Comparison of ENCODE assay signal across 8 cellular contexts in genomic region chr13:24683833-24684599, GRCh38. TPM values are rescaled to one million over a fixed set of nuclear protein-coding genes. Genes with fewer than 3 reads are reported as not detected.
DNase-seq lines count a peak whose midpoint lies in the region; ATAC-seq, FAIRE-seq and TF ChIP-seq lines count a peak whose summit lies in the region.

No MANE protein-coding gene starts in this region.

- no peaks in the 10 kb centered on the region for H3K36me3 ChIP-seq in HepG2 (replicated peaks in 1 of 2; ENCODE audit: control insufficient read depth in 1 of 2, insufficient read depth in 2 of 2, low read length in 2 of 2)

- intact Hi-C loops in HepG2 (cut with micrococcal nuclease; ENCODE audit: unreplicated experiment), result loop anchor here (5.0 kb wide), 1 partner anchor 43 kb away; no protein-coding TSS in a partner anchor

- POLR2A ChIA-PET in HepG2 (lab: Yijun Ruan, JAX), result no interaction called here

- peaks cover 42% of the 10 kb centered on the region for H3K27me3 Mint-ChIP-seq in central memory CD8-positive, alpha-beta T cell

- in situ Hi-C loops in Caki2 (cut with HindIII; ENCODE audit: low pct_unique_long_range_greater_than_20kb, low sequenced_read_pairs), result no loop called here
- in situ Hi-C loops in HepG2 (cut with HindIII; ENCODE audit: extremely low pct_ligation_motif_present, low pct_unique_long_range_greater_than_20kb), result no loop called here

- TF ChIP-seq CTCF in HepG2 (CRISPR knock-in tag; IDR thresholded peaks at IDR 0.05), result peak; percentile 77

- peak overlapping the region; percentile 46 for H3K4me3 Mint-ChIP-seq in central memory CD8-positive, alpha-beta T cell

- no peaks in the 10 kb centered on the region for H3K36me3 Mint-ChIP-seq in central memory CD8-positive, alpha-beta T cell (ENCODE audit: insufficient read depth)

- H3K4me2 ChIP-seq in HepG2 (ENCODE audit: low read depth, low read length), result peak overlapping the region; percentile 34; the same call in 1 of the 2 replicates

- H3K79me2 ChIP-seq in HepG2 (ENCODE audit: insufficient read depth, low read length), result no peaks in the 10 kb centered on the region

- WGBS in HepG2 (ENCODE audit: low lambda C conversion rate), result 3% methylated on average over 3 of the region's 4 CpGs

- CTCF ChIA-PET in HepG2 (lab: Yijun Ruan, JAX; ENCODE audit: low intra/inter-chr PET ratio, low total read pairs), result interaction anchor here (1.2 to 1.6 kb wide), 2 partner anchors 44 to 285 kb away, joined by 3 to 10 read pairs; no protein-coding TSS in a partner anchor

- H4K20me1 ChIP-seq in HepG2 (ENCODE audit: insufficient read depth, low read length), result no peaks in the 10 kb centered on the region

- TF ChIP-seq RAD21 in HepG2 (CRISPR knock-in tag; IDR thresholded peaks at IDR 0.05), result peak; percentile 28; the same call in 1 of the 2 replicates

- TF ChIP-seq POLR2A in HepG2 (IDR thresholded peaks at IDR 0.05; ENCODE audit: insufficient read depth in 1 of 2, low read depth in 2 of 2, low read length in 2 of 2), result no peak

- H3K9me3 ChIP-seq in HepG2 (ENCODE audit: low read length), result no peaks in the 10 kb centered on the region

- H3K9ac ChIP-seq in HepG2 (ENCODE audit: insufficient read depth, low read depth, low read length), result no peak overlapping the region

- H2AFZ ChIP-seq in HepG2 (ENCODE audit: low read length), result no peak overlapping the region

- no peak overlapping the region for H3K27ac ChIP-seq in HepG2 (ENCODE audit: extremely low read length, insufficient read depth, low read length)

- H3K4me3 ChIP-seq in HepG2 (replicated peaks in 1 of 3; ENCODE audit: insufficient read depth in 1 of 3, low read depth in 2 of 3, low read length in 3 of 3), result no peak overlapping the region

- peaks cover 4 to 44% of the 10 kb centered on the region in 2 experiments; a peak in 4 of 5 replicates for H3K27me3 ChIP-seq in HepG2 (ENCODE audit: control insufficient read depth in 1 of 2, insufficient read depth in 2 of 2, low read length in 2 of 2)

- ATAC-seq in GM21576 (IDR thresholded peaks at IDR 0.05; ENCODE audit: unreplicated experiment) (peak; percentile 61), HepG2 (peak; percentile 91), GM21723 (IDR thresholded peaks at IDR 0.05; ENCODE audit: unreplicated experiment) (no peak)
- ATAC-seq in central memory CD8-positive, alpha-beta T cell (replicated peaks; ENCODE audit: extremely low read depth, poor library complexity, severe bottlenecking), result peak; percentile 38

- BruUV-seq in HepG2 (replicated peaks; lab: Mats Ljungman, UMichigan), result no TSS peak

- peaks cover 33% of the 10 kb centered on the region for H3K4me1 Mint-ChIP-seq in central memory CD8-positive, alpha-beta T cell

- H3K27ac Mint-ChIP-seq in central memory CD8-positive, alpha-beta T cell (ENCODE audit: low read depth), result no peak overlapping the region

- FAIRE-seq in HepG2 (lab: Jason Lieb, UNC), result peak; percentile 64

- peaks cover 18% of the 10 kb centered on the region for H3K4me1 ChIP-seq in HepG2 (ENCODE audit: insufficient read depth, low read length)

- H3K9me3 Mint-ChIP-seq in central memory CD8-positive, alpha-beta T cell, result no peaks in the 10 kb centered on the region

- no peak for TF ChIP-seq EP300 in HepG2 (IDR thresholded peaks at IDR 0.05; ENCODE audit: low read depth in 2 of 2, low read length in 2 of 2)
- TF ChIP-seq EP300 in HepG2 (CRISPR knock-in tag; IDR thresholded peaks at IDR 0.05; ENCODE audit: borderline replicate concordance), result no peak

- DNase-seq in Caki2 (ENCODE audit: low read depth) (peak; percentile 23), NAMALWA (ENCODE audit: low spot score) (peak; percentile 71), HepG2 (ENCODE audit: low spot score) (peak; percentile 43)
- DNase-seq in activated CD4-positive, CD25-positive, alpha-beta regulatory T cell treated with anti-CD3 and anti-CD28 coated beads, Interleukin-2, amount 50 U/mL, for 72 hours, result peak; percentile 66
- no peak for DNase-seq in central memory CD8-positive, alpha-beta T cell (ENCODE audit: low spot score in 2 of 2)
- DNase-seq in stimulated activated CD8-positive, alpha-beta memory T cell treated with anti-CD3 and anti-CD28 coated beads, Interleukin-12 subunit alpha, Interleukin-12 subunit beta, amount 100 ng/mL, for 4 hours (ENCODE audit: low read depth), result peak; percentile 14

TF ChIP-seq in HepG2, 621 proteins besides CTCF, POLR2A, EP300 and RAD21 (continues in another document):
- TF ChIP-seq JUNB (CRISPR knock-in tag; IDR thresholded peaks at IDR 0.05; ENCODE audit: borderline replicate concordance) (no peak), ZNF12 (CRISPR knock-in tag; IDR thresholded peaks at IDR 0.05) (no peak), ATF7 (IDR thresholded peaks at IDR 0.05) (no peak), ATF7 (CRISPR knock-in tag; IDR thresholded peaks at IDR 0.05) (no peak), RARA (CRISPR knock-in tag; IDR thresholded peaks at IDR 0.05) (0 out of 2 replicates have a peak, but pooled peaks have one; percentile 3), GABPB1 (CRISPR knock-in tag; IDR thresholded peaks at IDR 0.05) (0 out of 2 replicates have a peak, but pooled peaks have one; percentile 15), ZFP82 (CRISPR knock-in tag; IDR thresholded peaks at IDR 0.05; ENCODE audit: borderline replicate concordance) (no peak), SIX4 (CRISPR knock-in tag; IDR thresholded peaks at IDR 0.05) (no peak), XRCC5 (optimal IDR thresholded peaks at IDR 0.05; ENCODE audit: low read length) (peak; percentile 55)
- TF ChIP-seq, protein P1, sequence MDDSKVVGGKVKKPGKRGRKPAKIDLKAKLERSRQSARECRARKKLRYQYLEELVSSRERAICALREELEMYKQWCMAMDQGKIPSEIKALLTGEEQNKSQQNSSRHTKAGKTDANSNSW (CRISPR knock-in tag; IDR thresholded peaks at IDR 0.05; ENCODE audit: borderline replicate concordance), result no peak
- TF ChIP-seq, protein P2, sequence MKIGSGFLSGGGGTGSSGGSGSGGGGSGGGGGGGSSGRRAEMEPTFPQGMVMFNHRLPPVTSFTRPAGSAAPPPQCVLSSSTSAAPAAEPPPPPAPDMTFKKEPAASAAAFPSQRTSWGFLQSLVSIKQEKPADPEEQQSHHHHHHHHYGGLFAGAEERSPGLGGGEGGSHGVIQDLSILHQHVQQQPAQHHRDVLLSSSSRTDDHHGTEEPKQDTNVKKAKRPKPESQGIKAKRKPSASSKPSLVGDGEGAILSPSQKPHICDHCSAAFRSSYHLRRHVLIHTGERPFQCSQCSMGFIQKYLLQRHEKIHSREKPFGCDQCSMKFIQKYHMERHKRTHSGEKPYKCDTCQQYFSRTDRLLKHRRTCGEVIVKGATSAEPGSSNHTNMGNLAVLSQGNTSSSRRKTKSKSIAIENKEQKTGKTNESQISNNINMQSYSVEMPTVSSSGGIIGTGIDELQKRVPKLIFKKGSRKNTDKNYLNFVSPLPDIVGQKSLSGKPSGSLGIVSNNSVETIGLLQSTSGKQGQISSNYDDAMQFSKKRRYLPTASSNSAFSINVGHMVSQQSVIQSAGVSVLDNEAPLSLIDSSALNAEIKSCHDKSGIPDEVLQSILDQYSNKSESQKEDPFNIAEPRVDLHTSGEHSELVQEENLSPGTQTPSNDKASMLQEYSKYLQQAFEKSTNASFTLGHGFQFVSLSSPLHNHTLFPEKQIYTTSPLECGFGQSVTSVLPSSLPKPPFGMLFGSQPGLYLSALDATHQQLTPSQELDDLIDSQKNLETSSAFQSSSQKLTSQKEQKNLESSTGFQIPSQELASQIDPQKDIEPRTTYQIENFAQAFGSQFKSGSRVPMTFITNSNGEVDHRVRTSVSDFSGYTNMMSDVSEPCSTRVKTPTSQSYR (CRISPR knock-in tag; IDR thresholded peaks at IDR 0.05; ENCODE audit: borderline replicate concordance), result peak; percentile 96

RNA-seq across cellular contexts. Expression of gene ATP12A, which starts 3.8 kb away (rescaled TPM):
- total RNA-seq in Caki2 (2014; rRNA removed; shearing (Covaris generic); ENCODE audit: low replicate concordance), result not detected in 2 replicates
- not detected in 2 replicates for total RNA-seq in HepG2 (2016; rRNA removed; fragmentation: Illumina TruSeq; extraction: Trizol)
- total RNA-seq in HepG2 (2016; cell fraction: cytosol; rRNA removed; fragmentation: Illumina TruSeq; extraction: Trizol; ENCODE audit: low read depth), result not detected in 2 replicates
- total RNA-seq in HepG2 (2016; cell fraction: insoluble cytoplasmic fraction; rRNA removed; fragmentation: Illumina TruSeq; extraction: Trizol), result not detected in 2 replicates
- not detected in 2 replicates for total RNA-seq in HepG2 (2016; cell fraction: membrane; rRNA removed; fragmentation: Illumina TruSeq; extraction: Trizol)
- total RNA-seq in HepG2 (2016; cell fraction: nucleus; rRNA removed; fragmentation: Illumina TruSeq; extraction: Trizol), result not detected in 2 replicates
- not detected in 2 replicates for polyA plus RNA-seq in HepG2 (2011; rRNA removed)
- not detected in 2 replicates for polyA plus RNA-seq in HepG2 (2011; cell fraction: cytosol; rRNA removed)
- polyA plus RNA-seq in HepG2 (2011; cell fraction: nucleus; rRNA removed), result not detected in 2 replicates
- polyA plus RNA-seq in HepG2 (2012), result not detected in 2 replicates
- polyA plus RNA-seq in HepG2 (2016; cell fraction: cytosol; fragmentation: Illumina TruSeq; extraction: Trizol; ENCODE audit: low read depth), result not detected in 2 replicates
- polyA plus RNA-seq in HepG2 (2016; cell fraction: insoluble cytoplasmic fraction; fragmentation: Illumina TruSeq; extraction: Trizol; ENCODE audit: low read depth), result not detected in 2 replicates
- not detected in 2 replicates for polyA plus RNA-seq in HepG2 (2016; cell fraction: membrane; fragmentation: Illumina TruSeq; extraction: Trizol; ENCODE audit: low read depth)
- polyA plus RNA-seq in HepG2 (2016; cell fraction: nucleus; fragmentation: Illumina TruSeq; extraction: Trizol; ENCODE audit: insufficient read depth, low read depth), result not detected in 2 replicates
- not detected in 2 replicates for polyA minus RNA-seq in HepG2 (2011; rRNA and poly(A)+ RNA removed; ENCODE audit: low replicate concordance)
- not detected in 2 replicates for polyA minus RNA-seq in HepG2 (2011; cell fraction: cytosol; rRNA and poly(A)+ RNA removed)
- not detected in 2 replicates for polyA minus RNA-seq in HepG2 (2011; cell fraction: nucleus; rRNA and poly(A)+ RNA removed)

Comparison
In these comparisons a context has a peak if more than half of its experiments do, and no peak if none do; other contexts are left out.
1. DNase-seq: peak in Caki2 (single experiment), NAMALWA (single experiment), activated CD4-positive, CD25-positive, alpha-beta regulatory T cell treated with anti-CD3 and anti-CD28 coated beads, Interleukin-2, amount 50 U/mL, for 72 hours (single experiment), HepG2 (single experiment) and stimulated activated CD8-positive, alpha-beta memory T cell treated with anti-CD3 and anti-CD28 coated beads, Interleukin-12 subunit alpha, Interleukin-12 subunit beta, amount 100 ng/mL, for 4 hours (single experiment); none in central memory CD8-positive, alpha-beta T cell (0 of 2).